Comparison of ENCODE assay signal across 17 cellular contexts in genomic region chr7:106063039-106063438, GRCh38. TPM values are rescaled to one million over a fixed set of nuclear protein-coding genes. Genes with fewer than 3 reads are reported as not detected.
DNase-seq lines count a peak whose midpoint lies in the region; ATAC-seq, FAIRE-seq and TF ChIP-seq lines count a peak whose summit lies in the region.
"Had no signal": no experiment of that assay in that cellular context is flagged by ENCODE, and none has a peak within 500 bp of the region (broad histone marks: within the 10 kb centered on the region; RNA-seq: fewer than 3 reads in every experiment).

No MANE protein-coding gene starts in this region.

- no peak overlapping the region for H3K14ac ChIP-seq in H1 (ENCODE audit: insufficient read length)

- no peak overlapping the region for H3K4ac ChIP-seq in H1 (replicated peaks; ENCODE audit: insufficient read length, low read depth, low read length)

- peak overlapping the region; percentile 37 for H2BK120ac ChIP-seq in H1 (replicated peaks; ENCODE audit: low read depth, low read length)

- no peak for TF ChIP-seq RAD21 in H1 (IDR thresholded peaks at IDR 0.05 in 1 of 2, conservative IDR thresholded peaks at IDR 0.05 in 1 of 2; ENCODE audit: low read depth in 2 of 2, low read length in 2 of 2)

- no peaks in the 10 kb centered on the region for H3K23me2 ChIP-seq in H1 (ENCODE audit: low read depth, low read length)

- no peak overlapping the region for H3K4me2 ChIP-seq in H1 (ENCODE audit: insufficient read depth in 1 of 2, low read depth in 2 of 2, low read length in 2 of 2)

- peaks cover 4 to 5% of the 10 kb centered on the region in 2 experiments; a peak in 2 of 4 replicates for H3K9me3 ChIP-seq in H1 (ENCODE audit: insufficient read depth in 2 of 2, low read depth in 1 of 2, low read length in 1 of 2)
- H3K9me3 ChIP-seq in sigmoid colon = no peaks in the 10 kb centered on the region
- H3K9me3 ChIP-seq in naive thymus-derived CD4-positive, alpha-beta T cell (ENCODE audit: control insufficient read depth in 2 of 3, low read length in 3 of 3) = no peaks in the 10 kb centered on the region
- H3K9me3 ChIP-seq: heart left ventricle had no signal

- TF ChIP-seq POLR2A in H1 (IDR thresholded peaks at IDR 0.05; ENCODE audit: control extremely low read depth in 1 of 2, low read depth in 2 of 2, low read length in 2 of 2) (no peak), sigmoid colon (IDR thresholded peaks at IDR 0.05) (no peak)

- CTCF ChIA-PET in H1 (lab: Charles Lee; ENCODE audit: partially characterized antibody) = interaction anchor here (0.7 to 13.0 kb wide), 2 partner anchors 92 to 160 kb away, joined by 3 to 154 read pairs; no protein-coding TSS in a partner anchor
- CTCF ChIA-PET in naive thymus-derived CD4-positive, alpha-beta T cell (lab: Charles Lee) = no interaction called here

- no peak overlapping the region for H3K27ac ChIP-seq in H1 (ENCODE audit: low read depth, low read length)
- peak overlapping the region in 3 of 4 donors; percentile 88 to 90 (median 89) for H3K27ac ChIP-seq in sigmoid colon
- H3K27ac ChIP-seq in naive thymus-derived CD4-positive, alpha-beta T cell (ENCODE audit: low read depth, low read length) = no peak overlapping the region

- H2AFZ ChIP-seq in H1 (ENCODE audit: low read length) = no peak overlapping the region

- H4K91ac ChIP-seq in H1 (replicated peaks; ENCODE audit: insufficient read length, low read length) = no peak overlapping the region

- no peak overlapping the region; the same call in 1 of the 2 replicates for H3K18ac ChIP-seq in H1 (ENCODE audit: extremely low read depth, low read length)

- no peaks in the 10 kb centered on the region for H3K36me3 Mint-ChIP-seq in progenitor cell of endocrine pancreas (ENCODE audit: insufficient read depth)
- no peaks in the 10 kb centered on the region for H3K36me3 Mint-ChIP-seq in naive thymus-derived CD4-positive, alpha-beta T cell
- H3K36me3 Mint-ChIP-seq: activated CD4-positive, alpha-beta memory T cell treated with anti-CD3 and anti-CD28 coated beads for 36 hours; CD8-positive, alpha-beta T cell had no signal

- H2BK20ac ChIP-seq in H1 (ENCODE audit: low read length) = no peak overlapping the region

- H3K27me3 Mint-ChIP-seq in progenitor cell of endocrine pancreas = peaks cover 17% of the 10 kb centered on the region
- H3K27me3 Mint-ChIP-seq in naive thymus-derived CD4-positive, alpha-beta T cell = no peaks in the 10 kb centered on the region
- H3K27me3 Mint-ChIP-seq: activated CD4-positive, alpha-beta memory T cell treated with anti-CD3 and anti-CD28 coated beads for 36 hours had no signal

- no peak overlapping the region for H3K56ac ChIP-seq in H1 (replicated peaks; ENCODE audit: insufficient read length, low read depth, low read length)

- no peak overlapping the region for H3K23ac ChIP-seq in H1 (ENCODE audit: insufficient read length)

- H3K4me3 ChIP-seq in H1 (ENCODE audit: extremely low read depth in 1 of 4, insufficient read depth in 2 of 4, low read depth in 3 of 4, low read length in 4 of 4) (no peak overlapping the region), sigmoid colon (no peak overlapping the region)
- H3K4me3 ChIP-seq in naive thymus-derived CD4-positive, alpha-beta T cell (ENCODE audit: low read length) = no peak overlapping the region
- H3K4me3 ChIP-seq: heart left ventricle had no signal

- H3K9me3 Mint-ChIP-seq in progenitor cell of endocrine pancreas (ENCODE audit: low read depth) = peaks cover 4% of the 10 kb centered on the region
- no peaks in the 10 kb centered on the region for H3K9me3 Mint-ChIP-seq in naive thymus-derived CD4-positive, alpha-beta T cell
- H3K9me3 Mint-ChIP-seq: activated CD4-positive, alpha-beta memory T cell treated with anti-CD3 and anti-CD28 coated beads for 36 hours; CD8-positive, alpha-beta T cell had no signal

- ATAC-seq in naive thymus-derived CD4-positive, alpha-beta T cell = no peak
- ATAC-seq: CD8-positive, alpha-beta T cell; heart left ventricle had no signal

- no peak overlapping the region for H3K27ac Mint-ChIP-seq in progenitor cell of endocrine pancreas
- H3K27ac Mint-ChIP-seq in naive thymus-derived CD4-positive, alpha-beta T cell = peak overlapping the region in 4 of 9 donors; percentile 14 to 51 (median 45)
- H3K27ac Mint-ChIP-seq: activated CD4-positive, alpha-beta memory T cell treated with anti-CD3 and anti-CD28 coated beads for 36 hours; CD8-positive, alpha-beta T cell had no signal

- intact Hi-C loops in sigmoid colon (cut with DNase I) = loop anchor here (10.0 kb wide), 1 partner anchor 222 kb away; the partner anchor contains the start of gene NAMPT
- intact Hi-C loops in naive thymus-derived CD4-positive, alpha-beta T cell (cut with micrococcal nuclease) = no loop called here

- WGBS in H1 (ENCODE audit: extremely low coverage in 1 of 2, insufficient coverage in 1 of 2, insufficient read length in 1 of 2, insufficient replicate concordance in 2 of 2, low coverage in 1 of 2, low lambda C conversion rate in 2 of 2, missing lambda C conversion rate in 1 of 2), 2 experiments = 93% methylated on average over 6 of the region's 6 CpGs; no CpG with 5 or more reads in 1 of the 2 experiments
- 43 to 62% methylated on average over 6 of the region's 6 CpGs for WGBS in sigmoid colon, 2 donors

- H3K79me1 ChIP-seq in H1 (ENCODE audit: low read depth, low read length) = no peaks in the 10 kb centered on the region

- TF ChIP-seq CTCF in H1 (IDR thresholded peaks at IDR 0.05; ENCODE audit: control extremely low read depth in 1 of 3, insufficient read depth in 1 of 3, low read depth in 1 of 3, low read length in 3 of 3) (no peak), sigmoid colon (IDR thresholded peaks at IDR 0.05) (no peak), progenitor cell of endocrine pancreas (IDR thresholded peaks at IDR 0.05; ENCODE audit: unreplicated experiment) (no peak)

- H3K4me1 ChIP-seq in H1 (replicated peaks in 1 of 4; ENCODE audit: control insufficient read depth in 3 of 4, insufficient read depth in 4 of 4, low read length in 3 of 4) (peaks cover 0 to 8% (median 0%) of the 10 kb centered on the region in 4 experiments; a peak in 1 of 7 replicates), sigmoid colon (peaks cover 0 to 90% (median 72%) of the 10 kb centered on the region in 4 donors)
- peaks cover 0 to 1% of the 10 kb centered on the region in 2 donors for H3K4me1 ChIP-seq in naive thymus-derived CD4-positive, alpha-beta T cell (ENCODE audit: control insufficient read depth in 2 of 2, insufficient read depth in 2 of 2, low read length in 2 of 2)

- DNase-seq in NCI-H2227 treated with DMSO at 0.1 percent for 48 hours (lab: John Stamatoyannopoulos, UW) = peak; percentile 19
- DNase-seq in NCI-H2227 (lab: John Stamatoyannopoulos, UW; ENCODE audit: unreplicated experiment) = no peak
- peak; percentile 9 for DNase-seq in NCI-H345 treated with DMSO at 0.1 percent for 48 hours (lab: John Stamatoyannopoulos, UW; ENCODE audit: unreplicated experiment)
- DNase-seq in H1 (ENCODE audit: low read depth in 1 of 2, low spot score in 2 of 2) = no peak
- DNase-seq in sigmoid colon = no peak
- DNase-seq in mucosa of gallbladder (ENCODE audit: low spot score) = no peak
- DNase-seq in progenitor cell of endocrine pancreas (ENCODE audit: low spot score, unreplicated experiment) = no peak
- no peak for DNase-seq in naive thymus-derived CD4-positive, alpha-beta T cell
- DNase-seq: activated CD4-positive, alpha-beta memory T cell treated with anti-CD3 and anti-CD28 coated beads for 36 hours; heart left ventricle; NCI-H1092 treated with DMSO at 0.1 percent for 48 hours; NCI-H510A treated with DMSO at 0.1 percent for 48 hours; Right ventricle myocardium superior had no signal

- no peak overlapping the region for H3K9ac ChIP-seq in H1 (replicated peaks in 1 of 4; ENCODE audit: extremely low read depth in 1 of 4, low read depth in 3 of 4, low read length in 3 of 4)

- H3K79me2 ChIP-seq in H1 (ENCODE audit: control insufficient read depth in 1 of 2, insufficient read depth in 2 of 2, low read length in 2 of 2) = no peaks in the 10 kb centered on the region

- POLR2A ChIA-PET in H1 (lab: Charles Lee; ENCODE audit: partially characterized antibody) = no interaction called here
- POLR2A ChIA-PET in naive thymus-derived CD4-positive, alpha-beta T cell (lab: Charles Lee) = no interaction called here

- no peak overlapping the region for H4K8ac ChIP-seq in H1 (ENCODE audit: extremely low read depth, insufficient read depth, low read length)

- no peak overlapping the region for H3K4me3 Mint-ChIP-seq in progenitor cell of endocrine pancreas (ENCODE audit: low read depth)
- no peak overlapping the region for H3K4me3 Mint-ChIP-seq in naive thymus-derived CD4-positive, alpha-beta T cell
- H3K4me3 Mint-ChIP-seq: activated CD4-positive, alpha-beta memory T cell treated with anti-CD3 and anti-CD28 coated beads for 36 hours; CD8-positive, alpha-beta T cell had no signal

- no peak overlapping the region for H2AK5ac ChIP-seq in H1 (ENCODE audit: low read depth, low read length)

- H3K36me3 ChIP-seq in H1 (ENCODE audit: control insufficient read depth in 2 of 4, insufficient read depth in 4 of 4, low read length in 3 of 4) = no peaks in the 10 kb centered on the region
- H3K36me3 ChIP-seq in sigmoid colon = no peaks in the 10 kb centered on the region
- H3K36me3 ChIP-seq in naive thymus-derived CD4-positive, alpha-beta T cell (ENCODE audit: control insufficient read depth in 2 of 3, insufficient read depth in 3 of 3, low read length in 3 of 3) = no peaks in the 10 kb centered on the region
- H3K36me3 ChIP-seq: heart left ventricle had no signal

- H4K20me1 ChIP-seq in H1 (replicated peaks in 1 of 2; ENCODE audit: control insufficient read depth in 1 of 2, insufficient read depth in 2 of 2, low read length in 2 of 2) = no peaks in the 10 kb centered on the region

- FAIRE-seq in H1 (lab: Jason Lieb, UNC) = no peak
- FAIRE-seq: endothelial cell of umbilical vein, G401.6, TTC549 had no signal

- no peak overlapping the region for H2BK15ac ChIP-seq in H1 (ENCODE audit: low read length)

- no peak overlapping the region for H4K5ac ChIP-seq in H1 (ENCODE audit: insufficient read length, low read depth, low read length)

- peaks cover 21% of the 10 kb centered on the region for H3K4me1 Mint-ChIP-seq in progenitor cell of endocrine pancreas (ENCODE audit: low read depth)
- H3K4me1 Mint-ChIP-seq in naive thymus-derived CD4-positive, alpha-beta T cell = peaks cover 10 to 36% (median 21%) of the 10 kb centered on the region in 7 donors

- no peak overlapping the region for H2BK5ac ChIP-seq in H1 (ENCODE audit: low read depth, low read length)

- H2BK12ac ChIP-seq in H1 (ENCODE audit: low read depth, low read length) = no peak overlapping the region

- no peak for TF ChIP-seq EP300 in H1 (IDR thresholded peaks at IDR 0.05; ENCODE audit: borderline replicate concordance in 1 of 2, low read depth in 2 of 2, low read length in 2 of 2)
- TF ChIP-seq EP300 in sigmoid colon (IDR thresholded peaks at IDR 0.05) = no peak

- no peaks in the 10 kb centered on the region for H3K27me3 ChIP-seq in H1 (replicated peaks in 1 of 4; ENCODE audit: control insufficient read depth in 3 of 4, extremely low read depth in 1 of 4, insufficient read depth in 3 of 4, low read length in 3 of 4)
- no peaks in the 10 kb centered on the region for H3K27me3 ChIP-seq in sigmoid colon
- no peaks in the 10 kb centered on the region for H3K27me3 ChIP-seq in naive thymus-derived CD4-positive, alpha-beta T cell (ENCODE audit: control insufficient read depth in 2 of 2, insufficient read depth in 2 of 2, low read length in 2 of 2)
- H3K27me3 ChIP-seq: heart left ventricle had no signal

RNA-seq across cellular contexts. Expression of gene SYPL1, which starts 49.1 kb away (rescaled TPM):
- total RNA-seq in H1 (2021; fragmentation: NEBNext Ultra II Directional; extraction: Animal tissue kit (Norgen Biotek cat#: 25700)) = 56.1 and 57.7 TPM in 2 replicates
- polyA plus RNA-seq in H1 (2011; rRNA removed) (27.2 and 44.9 TPM in 2 replicates), sigmoid colon (10 to 100 TPM; 21.0 to 84.0 (median 24.3) TPM)
- polyA plus RNA-seq in H1 (2011; cell fraction: cytosol; rRNA removed) = 36.9 TPM
- polyA plus RNA-seq in H1 (2011; cell fraction: nucleus; rRNA removed) = 10.4 TPM
- 33.8 to 44.8 TPM (median 39.5 TPM) in 4 replicates for polyA plus RNA-seq in H1 (2012, experiment 1 of 2)
- 23.3 TPM for polyA plus RNA-seq in H1 (2012, experiment 2 of 2)
- polyA plus RNA-seq in H1 (2013, experiment 1 of 2) = 57.6 TPM
- polyA plus RNA-seq in H1 (2013, experiment 2 of 2) = 64.2 TPM
- polyA minus RNA-seq in H1 (2011; rRNA and poly(A)+ RNA removed) = 44.6 and 67.0 TPM in 2 replicates
- polyA minus RNA-seq in H1 (2011; cell fraction: cytosol; rRNA and poly(A)+ RNA removed) = 18.1 TPM
- polyA minus RNA-seq in H1 (2011; cell fraction: nucleus; rRNA and poly(A)+ RNA removed) = 25.6 TPM
- total RNA-seq in sigmoid colon (100 to 1,000 TPM in 3 of 4 donors, 10 to 100 TPM in 1; 99.5 to 184 (median 144) TPM), mucosa of gallbladder (116 TPM), progenitor cell of endocrine pancreas (52.8 and 60.3 TPM in 2 replicates)
- total RNA-seq in naive thymus-derived CD4-positive, alpha-beta T cell = 10 to 100 TPM; 37.5 to 54.0 (median 46.6) TPM
- polyA plus RNA-seq in naive thymus-derived CD4-positive, alpha-beta T cell = 100 to 1,000 TPM in 1 of 2 donors, 10 to 100 TPM in 1; 80.6 to 106 TPM

Comparison
In these comparisons a context has a peak if more than half of its experiments do, and no peak if none do; other contexts are left out.
1. DNase-seq: peak in NCI-H2227 treated with DMSO at 0.1 percent for 48 hours (single experiment) and NCI-H345 treated with DMSO at 0.1 percent for 48 hours (single experiment); none in NCI-H2227 (single experiment), H1 (0 of 2), sigmoid colon (single experiment), mucosa of gallbladder (single experiment), progenitor cell of endocrine pancreas (single experiment) and naive thymus-derived CD4-positive, alpha-beta T cell (0 of 9).
2. H3K27ac ChIP-seq: peak in sigmoid colon (3 of 4); none in H1 (single experiment) and naive thymus-derived CD4-positive, alpha-beta T cell (single experiment).